ENCODE assay signal across 18 cellular contexts in the genomic region with DNA sequence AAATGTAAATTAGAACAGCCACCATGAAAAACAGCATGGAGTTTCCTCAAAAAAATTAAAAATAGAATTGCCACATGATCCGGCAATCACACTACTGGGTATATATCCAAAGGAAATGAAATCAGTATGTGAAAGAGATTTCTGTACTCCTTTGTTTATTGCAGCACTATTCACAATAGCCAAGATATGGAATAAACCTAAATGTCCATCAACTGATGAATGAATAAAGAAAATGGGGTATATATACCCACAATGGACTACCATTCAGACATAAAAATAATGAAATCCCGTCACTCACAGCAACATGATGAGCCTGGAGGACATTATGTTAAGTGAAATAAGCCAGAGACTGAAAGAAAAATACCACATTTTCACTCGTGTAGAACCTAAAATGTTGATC.
"Had no signal": no experiment of that assay in that cellular context is flagged by ENCODE, and none has a peak within 500 bp of the region (broad histone marks: within the 10 kb centered on the region; RNA-seq: fewer than 3 reads in every experiment).

No MANE protein-coding gene starts in this region.

- DNase-seq: dermis blood vessel endothelial cell; dorsolateral prefrontal cortex; effector CD4-positive, alpha-beta T cell; effector memory CD4-positive, alpha-beta T cell; foreskin keratinocyte; gastrocnemius medialis; glutamatergic neuron; head of caudate nucleus; heart right ventricle; hippocampal formation; left cardiac atrium; left lung; left ventricle myocardium superior; lower lobe of right lung; mesenchymal stem cell; mucosa of descending colon; naive B cell had no signal

- H3K36me3 Mint-ChIP-seq: mesothelial cell of epicardium, naive B cell had no signal

- H3K27me3 Mint-ChIP-seq: naive B cell had no signal

- H3K27ac Mint-ChIP-seq: mesothelial cell of epicardium, naive B cell had no signal

- H3K4me3 Mint-ChIP-seq: mesothelial cell of epicardium, naive B cell had no signal

- H3K9me3 Mint-ChIP-seq: mesothelial cell of epicardium had no signal
